9 cellular contexts compared by ENCODE assay signal in the genomic region with DNA sequence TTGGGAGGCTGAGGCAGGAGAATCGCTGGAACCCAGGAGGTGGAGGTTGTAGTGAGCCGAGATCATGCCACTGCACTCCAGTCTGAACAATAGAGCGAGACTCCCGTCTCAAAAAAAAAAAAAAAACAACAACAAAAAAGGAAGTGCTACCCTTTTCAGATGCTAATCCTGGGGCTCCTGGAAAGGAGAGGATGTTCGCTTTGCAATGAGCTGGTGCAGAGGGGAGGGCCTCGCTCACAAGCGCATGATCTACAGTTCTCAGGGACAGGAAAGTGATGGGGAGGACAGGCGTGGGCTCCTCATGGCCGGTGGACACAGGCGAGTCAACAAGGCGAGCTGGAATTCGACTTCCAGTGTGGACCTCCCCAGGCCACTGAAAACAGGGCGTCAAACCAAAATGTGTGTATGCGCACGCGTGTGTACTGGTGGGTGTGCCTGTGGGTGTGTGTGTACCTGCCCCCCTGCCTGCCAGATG. TPM values are rescaled to one million over a fixed set of nuclear protein-coding genes. Genes with fewer than 3 reads are reported as not detected.
DNase-seq lines count a peak whose midpoint lies in the region; ATAC-seq and TF ChIP-seq lines count a peak whose summit lies in the region.
"Had no signal": no experiment of that assay in that cellular context is flagged by ENCODE, and none has a peak within 500 bp of the region (broad histone marks: within the 10 kb centered on the region; RNA-seq: fewer than 3 reads in every experiment).

No MANE protein-coding gene starts in this region.

- 88 to 100% methylated on average over 1 to 11 of the region's 16 CpGs for WGBS in gastroesophageal sphincter (ENCODE audit: low coverage in 1 of 2), 2 donors
- WGBS in thymus: 75% methylated on average over 16 of the region's 16 CpGs

- peaks cover 0 to 94% (median 26%) of the 10 kb centered on the region in 3 donors for H3K4me1 ChIP-seq in gastroesophageal sphincter
- H3K4me1 ChIP-seq in thymus (ENCODE audit: control insufficient read depth, insufficient read depth, low read length): peaks cover 33% of the 10 kb centered on the region

- no peak for ATAC-seq in activated CD4-positive, CD25-positive, alpha-beta regulatory T cell treated with anti-CD3 and anti-CD28 coated beads, Interleukin-2, amount 50 U/mL, for 24 hours
- no peak for ATAC-seq in gastroesophageal sphincter

- H3K27me3 Mint-ChIP-seq in activated CD4-positive, alpha-beta memory T cell treated with anti-CD3 and anti-CD28 coated beads, Interleukin-2, amount 10 ng/mL, durations not matched to agents 7 days and 5 days: no peaks in the 10 kb centered on the region

- no peaks in the 10 kb centered on the region for H3K9me3 Mint-ChIP-seq in activated CD4-positive, alpha-beta memory T cell treated with anti-CD3 and anti-CD28 coated beads, Interleukin-2, amount 10 ng/mL, durations not matched to agents 7 days and 5 days

- no peaks in the 10 kb centered on the region for H3K27me3 ChIP-seq in gastroesophageal sphincter
- H3K27me3 ChIP-seq in thymus (ENCODE audit: control insufficient read depth, insufficient read depth): no peaks in the 10 kb centered on the region

- peaks cover 71% of the 10 kb centered on the region for H3K36me3 Mint-ChIP-seq in activated CD4-positive, alpha-beta memory T cell treated with anti-CD3 and anti-CD28 coated beads, Interleukin-2, amount 10 ng/mL, durations not matched to agents 7 days and 5 days (ENCODE audit: low read depth)

- POLR2A ChIA-PET in activated CD4-positive, alpha-beta memory T cell treated with anti-CD3 and anti-CD28 coated beads, Interleukin-2, amount 10 ng/mL, durations not matched to agents 7 days and 5 days (lab: Charles Lee): interaction anchor here (0.6 to 14.4 kb wide), 22 partner anchors 8 to 242 kb away, joined by 3 to 403 read pairs (median 9); a partner anchor contains a TSS

- peak; percentile 46 for DNase-seq in activated CD4-positive, CD25-positive, alpha-beta regulatory T cell treated with anti-CD3 and anti-CD28 coated beads, Interleukin-2, amount 50 U/mL, for 72 hours
- peak; percentile 53 for DNase-seq in activated CD4-positive, alpha-beta memory T cell treated with anti-CD3 and anti-CD28 coated beads, Interleukin-2, amount 10 ng/mL, durations not matched to agents 7 days and 5 days
- DNase-seq in islet precursor cell: no peak
- no peak for DNase-seq in DMS53 (lab: John Stamatoyannopoulos, UW)
- no peak for DNase-seq in hypothalamus (lab: John Stamatoyannopoulos, UW)

- H3K27ac ChIP-seq in gastroesophageal sphincter (peak overlapping the region in 3 of 4 donors; percentile 85 to 92 (median 89)), thymus (ENCODE audit: low read depth) (peak overlapping the region; percentile 98)

- TF ChIP-seq CTCF in gastroesophageal sphincter (IDR thresholded peaks at IDR 0.05): no peak

- peak overlapping the region; percentile 80 for H3K4me3 Mint-ChIP-seq in activated CD4-positive, alpha-beta memory T cell treated with anti-CD3 and anti-CD28 coated beads, Interleukin-2, amount 10 ng/mL, durations not matched to agents 7 days and 5 days

- TF ChIP-seq POLR2A in gastroesophageal sphincter (IDR thresholded peaks at IDR 0.05): no peak

- H3K4me1 Mint-ChIP-seq in activated CD4-positive, alpha-beta memory T cell treated with anti-CD3 and anti-CD28 coated beads, Interleukin-2, amount 10 ng/mL, durations not matched to agents 7 days and 5 days: peaks cover 85% of the 10 kb centered on the region

- no peak for TF ChIP-seq EP300 in gastroesophageal sphincter (IDR thresholded peaks at IDR 0.05)

- CTCF ChIA-PET in activated CD4-positive, alpha-beta memory T cell treated with anti-CD3 and anti-CD28 coated beads, Interleukin-2, amount 10 ng/mL, durations not matched to agents 7 days and 5 days (lab: Charles Lee): interaction anchor here (0.6 to 2.5 kb wide), 14 partner anchors 26 to 239 kb away, joined by 3 to 10 read pairs (median 4); no protein-coding TSS in a partner anchor

- H3K36me3 ChIP-seq in gastroesophageal sphincter (peaks cover 0 to 42% of the 10 kb centered on the region in 2 donors), thymus (ENCODE audit: control insufficient read depth, insufficient read depth) (peaks cover 7% of the 10 kb centered on the region)

- peak overlapping the region; percentile 100 for H3K27ac Mint-ChIP-seq in activated CD4-positive, alpha-beta memory T cell treated with anti-CD3 and anti-CD28 coated beads, Interleukin-2, amount 10 ng/mL, durations not matched to agents 7 days and 5 days

- H3K9me3 ChIP-seq in gastroesophageal sphincter (no peaks in the 10 kb centered on the region), thymus (ENCODE audit: control insufficient read depth) (no peaks in the 10 kb centered on the region)
- H3K9me3 ChIP-seq: HAP-1 had no signal

- H3K4me3 ChIP-seq in gastroesophageal sphincter: no peak overlapping the region
- H3K4me3 ChIP-seq in thymus (ENCODE audit: low read length): peak overlapping the region; percentile 16
- H3K4me3 ChIP-seq: HAP-1 had no signal

RNA-seq across cellular contexts. Expression of a gene that starts 54.2 kb away (rescaled TPM):
- 10 to 100 TPM; 86.4 to 87.6 TPM for total RNA-seq in activated CD4-positive, alpha-beta memory T cell treated with anti-CD3 and anti-CD28 coated beads, Interleukin-2, amount 10 ng/mL, durations not matched to agents 7 days and 5 days
- total RNA-seq in gastroesophageal sphincter: 10 to 100 TPM; 25.9 to 56.8 (median 33.4) TPM
- polyA plus RNA-seq in thymus: 175 TPM

RNA-seq across cellular contexts. Expression of a gene that starts 54.4 kb away (rescaled TPM):
- 10 to 100 TPM; 61.6 to 66.2 TPM for total RNA-seq in activated CD4-positive, alpha-beta memory T cell treated with anti-CD3 and anti-CD28 coated beads, Interleukin-2, amount 10 ng/mL, durations not matched to agents 7 days and 5 days
- 100 to 1,000 TPM in 2 of 4 donors, 10 to 100 TPM in 2; 59.9 to 113 (median 85.0) TPM for total RNA-seq in gastroesophageal sphincter
- polyA plus RNA-seq in thymus: 95.0 TPM

Comparison
In these comparisons a context has a peak if more than half of its experiments do, and no peak if none do; other contexts are left out.
1. DNase-seq: peak in activated CD4-positive, CD25-positive, alpha-beta regulatory T cell treated with anti-CD3 and anti-CD28 coated beads, Interleukin-2, amount 50 U/mL, for 72 hours (single experiment) and activated CD4-positive, alpha-beta memory T cell treated with anti-CD3 and anti-CD28 coated beads, Interleukin-2, amount 10 ng/mL, durations not matched to agents 7 days and 5 days (single experiment); none in islet precursor cell (single experiment), DMS53 (single experiment) and hypothalamus (0 of 51).